In the genomic region with DNA sequence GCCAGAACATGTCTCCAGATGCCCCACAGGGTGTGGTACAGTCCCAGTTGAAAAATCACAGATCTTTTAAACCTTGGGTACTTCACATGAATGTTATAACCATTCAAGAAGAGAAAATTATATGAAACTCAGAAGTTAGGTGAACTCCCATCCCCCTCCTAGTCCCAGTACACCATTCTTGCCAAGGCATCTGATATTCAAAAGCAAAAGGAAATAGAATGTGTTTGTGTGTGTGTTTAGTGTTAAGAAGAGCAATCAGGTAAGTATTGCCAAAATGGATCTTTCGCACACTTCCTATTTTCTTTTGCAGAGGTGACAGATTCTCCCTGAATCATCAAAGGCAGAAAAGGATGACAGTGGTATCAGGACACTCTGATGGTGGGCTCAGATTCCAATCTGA, we compare ENCODE assay signal across 1 cellular context.
TF ChIP-seq lines count a peak whose summit lies in the region.

No MANE protein-coding gene starts in this region.

TF ChIP-seq in HepG2, 621 proteins besides CTCF, POLR2A, EP300 and RAD21 (continued from another document):
- TF ChIP-seq, protein P1, sequence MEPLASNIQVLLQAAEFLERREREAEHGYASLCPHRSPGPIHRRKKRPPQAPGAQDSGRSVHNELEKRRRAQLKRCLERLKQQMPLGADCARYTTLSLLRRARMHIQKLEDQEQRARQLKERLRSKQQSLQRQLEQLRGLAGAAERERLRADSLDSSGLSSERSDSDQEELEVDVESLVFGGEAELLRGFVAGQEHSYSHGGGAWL (CRISPR knock-in tag; IDR thresholded peaks at IDR 0.05), result no peak
- no peak for TF ChIP-seq ZNF775 (CRISPR knock-in tag; IDR thresholded peaks at IDR 0.05; ENCODE audit: borderline replicate concordance)
- TF ChIP-seq ZNF251 (CRISPR knock-in tag; IDR thresholded peaks at IDR 0.05), result no peak
